ENCODE assay signal across 8 cellular contexts in genomic region chr3:182794455-182794773, GRCh38. TPM values are rescaled to one million over a fixed set of nuclear protein-coding genes. Genes with fewer than 3 reads are reported as not detected.
DNase-seq lines count a peak whose midpoint lies in the region; ATAC-seq and TF ChIP-seq lines count a peak whose summit lies in the region.

No MANE protein-coding gene starts in this region.

- DNase-seq in HCT116 (ENCODE audit: low read depth, low spot score) (no peak), foreskin keratinocyte (no peak), dedifferentiated amniotic fluid mesenchymal stem cell (ENCODE audit: extremely low spot score) (no peak), ureter (ENCODE audit: low spot score) (no peak)

- intact Hi-C loops in HCT116 (cut with micrococcal nuclease), result no loop called here

- H3K27ac ChIP-seq in HCT116 (ENCODE audit: low read depth, low read length) (peak overlapping the region; percentile 85), SU-DHL-6 (ENCODE audit: low read depth, low read length) (peak overlapping the region; percentile 84), foreskin keratinocyte (peak overlapping the region; percentile 64), skeletal muscle tissue (ENCODE audit: low read depth, low read length) (peak overlapping the region; percentile 94)

- H3K27me3 ChIP-seq in HCT116 (ENCODE audit: insufficient read depth, low read length) (no peaks in the 10 kb centered on the region), SU-DHL-6 (ENCODE audit: low read length) (no peaks in the 10 kb centered on the region), foreskin keratinocyte (no peaks in the 10 kb centered on the region), skeletal muscle tissue (ENCODE audit: control insufficient read depth in 3 of 3, insufficient read depth in 3 of 3, low read length in 3 of 3) (no peaks in the 10 kb centered on the region)

- H3K9me3 ChIP-seq in HCT116 (ENCODE audit: control insufficient read depth in 1 of 2, insufficient read depth in 1 of 2, low read depth in 1 of 2, low read length in 2 of 2) (no peaks in the 10 kb centered on the region), SU-DHL-6 (ENCODE audit: insufficient read depth, low read length) (no peaks in the 10 kb centered on the region), skeletal muscle tissue (ENCODE audit: control insufficient read depth in 3 of 3, low read length in 3 of 3) (no peaks in the 10 kb centered on the region)

- H3K79me2 ChIP-seq in HCT116 (ENCODE audit: insufficient read depth, low read length), result peaks cover 48% of the 10 kb centered on the region
- H3K79me2 ChIP-seq in SU-DHL-6 (ENCODE audit: insufficient read depth, low read length), result peaks cover 55% of the 10 kb centered on the region

- H3K9me2 ChIP-seq in HCT116 (ENCODE audit: insufficient read depth) (no peaks in the 10 kb centered on the region), SU-DHL-6 (replicated peaks; ENCODE audit: insufficient read depth, low read length) (no peaks in the 10 kb centered on the region)

- H3K4me3 ChIP-seq in HCT116 (replicated peaks in 1 of 2; ENCODE audit: low read depth in 1 of 2, low read length in 2 of 2), result peak overlapping the region; percentile 89 to 91
- peak overlapping the region; percentile 91 for H3K4me3 ChIP-seq in SU-DHL-6 (ENCODE audit: insufficient read depth, low read length, poor library complexity, severe bottlenecking)
- H3K4me3 ChIP-seq in skeletal muscle tissue (ENCODE audit: low read length in 3 of 3), result peak overlapping the region; percentile 94 to 95 (median 94)

- ATAC-seq in HCT116, result no peak
- no peak for ATAC-seq in foreskin keratinocyte
- no peak for ATAC-seq in GM18861 (IDR thresholded peaks at IDR 0.05; ENCODE audit: unreplicated experiment)
- no peak for ATAC-seq in HG03039 (IDR thresholded peaks at IDR 0.05; ENCODE audit: unreplicated experiment)

- H3K9ac ChIP-seq in HCT116 (ENCODE audit: low read length), result peak overlapping the region; percentile 80
- H3K9ac ChIP-seq in SU-DHL-6 (ENCODE audit: low read length), result peak overlapping the region; percentile 93
- peak overlapping the region; percentile 88 to 94 (median 91) for H3K9ac ChIP-seq in skeletal muscle tissue (ENCODE audit: low read depth in 1 of 3, low read length in 3 of 3)

- TF ChIP-seq RAD21 in HCT116 (IDR thresholded peaks at IDR 0.05; ENCODE audit: low read depth), result no peak

- TF ChIP-seq CTCF in HCT116 (IDR thresholded peaks at IDR 0.05 in 2 of 3, conservative IDR thresholded peaks at IDR 0.05 in 1 of 3; ENCODE audit: borderline replicate concordance in 1 of 3, insufficient read depth in 1 of 3, low read depth in 2 of 3, low read length in 2 of 3), result no peak
- no peak for TF ChIP-seq CTCF in SU-DHL-6 (IDR thresholded peaks at IDR 0.05; ENCODE audit: insufficient read depth, low read length, poor library complexity, severe bottlenecking)
- no peak for TF ChIP-seq CTCF in foreskin keratinocyte (conservative IDR thresholded peaks at IDR 0.05)

- peaks cover 12% of the 10 kb centered on the region; the same call in 1 of the 2 replicates for H3F3A ChIP-seq in SU-DHL-6 (ENCODE audit: insufficient read depth)

- TF ChIP-seq POLR2A in HCT116 (IDR thresholded peaks at IDR 0.05; ENCODE audit: borderline replicate concordance, extremely low read depth, insufficient read depth, insufficient read length), result no peak

- no peaks in the 10 kb centered on the region for H3K36me3 ChIP-seq in HCT116 (ENCODE audit: control insufficient read depth in 1 of 2, insufficient read depth in 2 of 2, low read length in 2 of 2)
- no peaks in the 10 kb centered on the region for H3K36me3 ChIP-seq in SU-DHL-6 (ENCODE audit: low read length)
- no peaks in the 10 kb centered on the region for H3K36me3 ChIP-seq in skeletal muscle tissue (ENCODE audit: control insufficient read depth in 3 of 3, insufficient read depth in 3 of 3, low read length in 3 of 3)

- CTCF ChIA-PET in HCT116 (lab: Charles Lee), result no interaction called here

- H4K20me1 ChIP-seq in HCT116 (ENCODE audit: insufficient read depth), result no peaks in the 10 kb centered on the region
- no peaks in the 10 kb centered on the region for H4K20me1 ChIP-seq in SU-DHL-6 (ENCODE audit: low read depth, low read length)

- POLR2A ChIA-PET in HCT116 (lab: Charles Lee), result no interaction called here

- BruUV-seq in HCT116 (replicated peaks; lab: Mats Ljungman, UMichigan), result TSS peak; percentile 46

- H3K4me1 ChIP-seq in HCT116 (ENCODE audit: control insufficient read depth in 1 of 2, insufficient read depth in 2 of 2, low read length in 2 of 2) (peaks cover 11 to 20% of the 10 kb centered on the region in 2 experiments; a peak in 3 of 4 replicates), foreskin keratinocyte (no peaks in the 10 kb centered on the region), skeletal muscle tissue (ENCODE audit: control insufficient read depth in 3 of 3, insufficient read depth in 3 of 3, low read length in 3 of 3) (peaks cover 4 to 15% (median 13%) of the 10 kb centered on the region in 3 donors)

- H2AFZ ChIP-seq in HCT116 (ENCODE audit: low read depth, low read length, poor library complexity, severe bottlenecking), result no peak overlapping the region
- peak overlapping the region; percentile 66 for H2AFZ ChIP-seq in SU-DHL-6 (ENCODE audit: low read depth, low read length, severe bottlenecking)

- H3K4me2 ChIP-seq in HCT116 (ENCODE audit: low read length) (peak overlapping the region; percentile 76), SU-DHL-6 (ENCODE audit: low read depth, low read length, poor library complexity, severe bottlenecking) (peak overlapping the region; percentile 95)

- RAD21 ChIA-PET in HCT116 (lab: Charles Lee; ENCODE audit: low non-redundant PET in 1 of 2, low total read pairs in 2 of 2, uncharacterized antibody in 2 of 2, unreplicated experiment in 2 of 2), result no interaction called here

TF ChIP-seq in HCT116, 20 proteins besides CTCF, POLR2A, EP300 and RAD21:
- TF ChIP-seq EZH2phosphoT487 (IDR thresholded peaks at IDR 0.05; ENCODE audit: borderline replicate concordance) (no peak), ATF3 (IDR thresholded peaks at IDR 0.05) (no peak), SIN3A (IDR thresholded peaks at IDR 0.05; ENCODE audit: low read depth) (no peak), TCF7L2 (IDR thresholded peaks at IDR 0.05; ENCODE audit: borderline replicate concordance, extremely low read depth, insufficient read depth, insufficient read length) (no peak), ELF1 (IDR thresholded peaks at IDR 0.05; ENCODE audit: borderline replicate concordance, low read depth) (no peak), EGR1 (IDR thresholded peaks at IDR 0.05; ENCODE audit: low read depth) (no peak), SP1 (IDR thresholded peaks at IDR 0.05; ENCODE audit: low read depth) (no peak), CEBPB (IDR thresholded peaks at IDR 0.05; ENCODE audit: low read depth) (no peak), EZH2 (IDR thresholded peaks at IDR 0.05) (no peak), REST (IDR thresholded peaks at IDR 0.05; ENCODE audit: low read depth) (no peak), FOSL1 (IDR thresholded peaks at IDR 0.05; ENCODE audit: low read depth) (no peak), JUND (IDR thresholded peaks at IDR 0.05) (no peak)

RNA-seq across cellular contexts. Expression of gene ATP11B, which starts 1.1 kb away (rescaled TPM):
- 53.0 TPM for total RNA-seq in HCT116 (2021; ENCODE audit: unreplicated experiment)
- 12.4 and 12.5 TPM in 2 replicates for polyA plus RNA-seq in HCT116 (2012)
- 45.3 and 46.0 TPM in 2 replicates for total RNA-seq in foreskin keratinocyte
- polyA plus RNA-seq in foreskin keratinocyte, result 8.2 and 9.2 TPM in 2 replicates
- 59.0 TPM for total RNA-seq in skeletal muscle tissue
- total RNA-seq in ureter, result 97.2 TPM
